ENCODE assay signal across 14 cellular contexts in the genomic region with DNA sequence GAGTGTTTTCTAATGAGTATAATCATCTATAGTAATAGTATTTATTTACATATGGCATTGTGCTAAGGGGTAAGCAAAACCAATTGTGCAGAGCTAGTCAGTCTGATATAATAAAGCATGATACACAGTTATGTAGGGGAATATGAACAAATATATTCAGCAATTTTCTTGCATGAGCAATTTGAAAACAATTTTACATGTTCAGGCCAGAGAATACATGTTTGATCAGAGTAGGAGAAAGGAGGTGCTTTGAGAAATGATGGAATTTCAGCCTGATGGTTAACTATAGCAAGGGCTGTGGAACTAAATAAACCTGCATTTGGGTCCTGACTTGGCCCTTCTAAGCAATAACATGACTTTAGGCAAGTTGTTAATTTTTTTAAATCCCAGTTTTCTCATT.
DNase-seq lines count a peak whose midpoint lies in the region; ATAC-seq, FAIRE-seq and TF ChIP-seq lines count a peak whose summit lies in the region.
"Had no signal": no experiment of that assay in that cellular context is flagged by ENCODE, and none has a peak within 500 bp of the region (broad histone marks: within the 10 kb centered on the region; RNA-seq: fewer than 3 reads in every experiment).

No MANE protein-coding gene starts in this region.

- peaks cover 0 to 19% of the 10 kb centered on the region in 2 experiments; a peak in 2 of 4 replicates for H3K4me1 ChIP-seq in SK-N-SH (ENCODE audit: control insufficient read depth in 1 of 2, insufficient read depth in 2 of 2, low read depth in 1 of 2, low read length in 1 of 2)
- H3K4me1 ChIP-seq in keratinocyte (ENCODE audit: control insufficient read depth, extremely low read depth, insufficient read depth, low read length), result peaks cover 9% of the 10 kb centered on the region
- H3K4me1 ChIP-seq: BLaER1 had no signal

- no peak overlapping the region for H3K4me2 ChIP-seq in SK-N-SH
- H3K4me2 ChIP-seq in keratinocyte (ENCODE audit: control insufficient read depth, extremely low read depth, insufficient read depth, low read depth, low read length), result no peak overlapping the region
- H3K4me2 ChIP-seq: BLaER1 had no signal

- no peak for TF ChIP-seq RAD21 in SK-N-SH (IDR thresholded peaks at IDR 0.05; ENCODE audit: low read length)

- dilution Hi-C loops in keratinocyte (cut with MboI; ENCODE audit: extremely low pct_ligation_motif_present, low sequenced_read_pairs), result no loop called here

- H4K20me1 ChIP-seq in SK-N-SH (ENCODE audit: insufficient read depth) (no peaks in the 10 kb centered on the region), keratinocyte (ENCODE audit: control insufficient read depth, extremely low read depth, insufficient read depth, low read length) (no peaks in the 10 kb centered on the region)
- H4K20me1 ChIP-seq: BLaER1 had no signal

- no peaks in the 10 kb centered on the region for H3K9me1 ChIP-seq in keratinocyte (ENCODE audit: control insufficient read depth, extremely low read depth, insufficient read depth, low read length)

- no peaks in the 10 kb centered on the region for H3K9me2 ChIP-seq in SK-N-SH

- H3F3A ChIP-seq in SK-N-SH (replicated peaks; ENCODE audit: insufficient read depth), result no peaks in the 10 kb centered on the region

- H3K4me3 ChIP-seq in SK-N-SH (ENCODE audit: low read depth in 2 of 2, low read length in 1 of 2) (no peak overlapping the region), epithelial cell of esophagus (ENCODE audit: low read length) (no peak overlapping the region), keratinocyte (ENCODE audit: control insufficient read depth in 2 of 3, extremely low read depth in 1 of 3, insufficient read depth in 2 of 3, low read depth in 1 of 3, low read length in 3 of 3) (no peak overlapping the region)
- H3K4me3 ChIP-seq: BLaER1 had no signal

- TF ChIP-seq CTCF in SK-N-SH (IDR thresholded peaks at IDR 0.05), result no peak
- TF ChIP-seq CTCF in epithelial cell of esophagus (IDR thresholded peaks at IDR 0.05; ENCODE audit: insufficient read depth, low read depth, low read length, missing control alignments), result no peak
- no peak for TF ChIP-seq CTCF in keratinocyte (optimal IDR thresholded peaks at IDR 0.05 in 1 of 3, IDR thresholded peaks at IDR 0.05 in 1 of 3, conservative IDR thresholded peaks at IDR 0.05 in 1 of 3; ENCODE audit: extremely low read depth in 1 of 3, insufficient read depth in 2 of 3, low read length in 3 of 3)
- TF ChIP-seq CTCF in GM13976 (IDR thresholded peaks at IDR 0.05; ENCODE audit: borderline replicate concordance, control extremely low read depth, extremely low read depth, insufficient read depth, missing control alignments), result no peak

- TF ChIP-seq EP300 in SK-N-SH (IDR thresholded peaks at IDR 0.05; ENCODE audit: borderline replicate concordance in 1 of 2, low read depth in 1 of 2, low read length in 1 of 2), result no peak

- CTCF ChIA-PET in SK-N-SH (lab: Yijun Ruan, JAX), result interaction anchor here (0.9 to 1.1 kb wide), 3 partner anchors 12 to 210 kb away, joined by 3 to 4 read pairs (median 3); no protein-coding TSS in a partner anchor

- H3K36me3 ChIP-seq in SK-N-SH (replicated peaks in 1 of 2; ENCODE audit: control insufficient read depth in 1 of 2, insufficient read depth in 2 of 2, low read length in 1 of 2) (no peaks in the 10 kb centered on the region), keratinocyte (ENCODE audit: control insufficient read depth in 2 of 2, extremely low read depth in 1 of 2, insufficient read depth in 2 of 2, low read length in 2 of 2) (no peaks in the 10 kb centered on the region)
- H3K36me3 ChIP-seq: BLaER1 had no signal

- in situ Hi-C loops in GM13976 (cut with MboI; ENCODE audit: low sequenced_read_pairs, unreplicated experiment), result no loop called here

- H3K27ac ChIP-seq in SK-N-SH (ENCODE audit: low read depth in 2 of 2, low read length in 1 of 2) (no peak overlapping the region; a peak in 1 of 4 replicates), keratinocyte (ENCODE audit: control insufficient read depth, insufficient read depth, low read length) (no peak overlapping the region)
- H3K27ac ChIP-seq: 22Rv1, BLaER1 had no signal

- peak; percentile 29 for FAIRE-seq in keratinocyte (lab: Jason Lieb, UNC)
- FAIRE-seq: H1 had no signal

- DNase-seq in SK-N-SH, result no peak
- peak; percentile 81 for DNase-seq in epithelial cell of esophagus (ENCODE audit: low read depth)
- DNase-seq in keratinocyte (ENCODE audit: low read depth, low spot score), result no peak
- no peak for DNase-seq in GM13976 (ENCODE audit: low spot score)
- DNase-seq: CD4-positive, alpha-beta memory T cell; DMS79 treated with DMSO at 0.1 percent for 48 hours; GF-D8; H9 had no signal

- no peaks in the 10 kb centered on the region for H3K79me2 ChIP-seq in SK-N-SH (ENCODE audit: insufficient read depth)
- no peaks in the 10 kb centered on the region for H3K79me2 ChIP-seq in keratinocyte (ENCODE audit: control insufficient read depth, insufficient read depth, low read length)

- no peaks in the 10 kb centered on the region for H3K9me3 ChIP-seq in SK-N-SH
- no peaks in the 10 kb centered on the region for H3K9me3 ChIP-seq in keratinocyte (ENCODE audit: control insufficient read depth, low read depth, low read length)

- peak; percentile 40; the same call in 2 of the 3 replicates for ATAC-seq in SK-N-SH treated with all-trans-retinoic acid at 6 μM for 48 hours
- ATAC-seq in GM19328 (IDR thresholded peaks at IDR 0.05; ENCODE audit: unreplicated experiment), result no peak
- no peak for ATAC-seq in HG03460 (IDR thresholded peaks at IDR 0.05; ENCODE audit: unreplicated experiment)

- H2AFZ ChIP-seq in SK-N-SH (ENCODE audit: low read depth) (no peak overlapping the region), keratinocyte (ENCODE audit: control insufficient read depth, low read length) (no peak overlapping the region)

- H3K27me3 ChIP-seq in SK-N-SH (ENCODE audit: insufficient read depth), result no peaks in the 10 kb centered on the region
- H3K27me3 ChIP-seq in keratinocyte (ENCODE audit: control insufficient read depth, extremely low read depth, insufficient read depth, low read length), result no peaks in the 10 kb centered on the region
- H3K27me3 ChIP-seq: BLaER1 had no signal

- H3K9ac ChIP-seq in SK-N-SH, result no peak overlapping the region
- H3K9ac ChIP-seq in keratinocyte (ENCODE audit: control insufficient read depth, extremely low read depth, insufficient read depth, low read length), result no peak overlapping the region
- H3K9ac ChIP-seq: BLaER1 had no signal

- POLR2A ChIA-PET in SK-N-SH (lab: Yijun Ruan, JAX), result no interaction called here

TF ChIP-seq in SK-N-SH treated with all-trans-retinoic acid at 6 μM for 48 hours, 23 proteins besides CTCF, POLR2A, EP300 and RAD21 (continues in another document):
- TF ChIP-seq OSR1 (CRISPR knock-in tag; IDR thresholded peaks at IDR 0.05) (no peak), PPARA (CRISPR knock-in tag; IDR thresholded peaks at IDR 0.05; ENCODE audit: borderline replicate concordance) (no peak), GLIS3 (CRISPR knock-in tag; IDR thresholded peaks at IDR 0.05) (no peak), ISL1 (CRISPR knock-in tag; IDR thresholded peaks at IDR 0.05) (no peak), TOX (CRISPR knock-in tag; IDR thresholded peaks at IDR 0.05; ENCODE audit: borderline replicate concordance) (no peak)

TF ChIP-seq in SK-N-SH, 30 proteins besides CTCF, POLR2A, EP300 and RAD21 (continues in another document):
- TF ChIP-seq POLR2AphosphoS5 (IDR thresholded peaks at IDR 0.05; ENCODE audit: low read depth, low read length) (no peak), USF1 (IDR thresholded peaks at IDR 0.05; ENCODE audit: borderline replicate concordance, low read depth) (no peak), GABPA (IDR thresholded peaks at IDR 0.05; ENCODE audit: low read depth) (no peak), FOSL2 (IDR thresholded peaks at IDR 0.05; ENCODE audit: borderline replicate concordance, low read depth) (no peak), RFX5 (IDR thresholded peaks at IDR 0.05; ENCODE audit: low read length) (no peak), EZH2phosphoT487 (IDR thresholded peaks at IDR 0.05; ENCODE audit: borderline replicate concordance, low read depth) (no peak), USF2 (IDR thresholded peaks at IDR 0.05; ENCODE audit: borderline replicate concordance, low read depth, low read length) (no peak), FOXJ3 (CRISPR knock-in tag; IDR thresholded peaks at IDR 0.05) (no peak)
